19 cellular contexts compared by ENCODE assay signal in the genomic region with DNA sequence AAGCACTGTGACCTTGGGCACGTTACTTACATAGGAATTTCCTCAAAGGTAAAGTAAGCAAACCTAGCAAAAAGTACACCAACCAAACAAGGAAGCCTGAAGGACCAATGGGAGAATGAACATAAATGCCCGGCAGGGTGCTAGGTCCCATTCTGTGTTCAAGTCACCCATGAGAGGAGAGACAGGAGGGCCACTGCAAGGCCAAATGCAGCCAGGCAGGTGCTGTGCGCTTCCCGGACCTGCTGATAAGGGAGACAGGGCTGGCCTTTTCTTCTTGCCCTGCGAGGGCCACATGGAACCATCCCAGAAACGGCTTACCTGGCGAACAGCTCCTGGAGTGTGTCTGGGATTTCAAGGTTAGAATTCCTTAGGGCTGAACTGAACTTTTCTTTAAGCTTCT.
"Had no signal": no experiment of that assay in that cellular context is flagged by ENCODE, and none has a peak within 500 bp of the region (broad histone marks: within the 10 kb centered on the region; RNA-seq: fewer than 3 reads in every experiment).

No MANE protein-coding gene starts in this region.

- H3K27me3 ChIP-seq: MG63 had no signal

- H3K9me3 ChIP-seq: MG63, SK-N-SH had no signal

- H3K4me2 ChIP-seq: SK-N-SH had no signal

- H3K4me3 ChIP-seq: MG63 had no signal

- H3K9ac ChIP-seq: SK-N-SH had no signal

- DNase-seq: Karpas-422, KG1, MG63, NCI-H1092 treated with DMSO at 0.1 percent for 48 hours, NCI-H1436, NCI-H187, NCI-H2029, NCI-H2081 treated with DMSO at 0.1 percent for 48 hours, NCI-H2171, NCI-H226, NCI-H446, NCI-H510A, NCI-H524 treated with DMSO at 0.1 percent for 48 hours, NCI-H69, NCI-H774, RPMI8226, SHP77, SK-N-SH, SW 1271 had no signal
